Comparison of ENCODE assay signal across 24 cellular contexts in the genomic region with DNA sequence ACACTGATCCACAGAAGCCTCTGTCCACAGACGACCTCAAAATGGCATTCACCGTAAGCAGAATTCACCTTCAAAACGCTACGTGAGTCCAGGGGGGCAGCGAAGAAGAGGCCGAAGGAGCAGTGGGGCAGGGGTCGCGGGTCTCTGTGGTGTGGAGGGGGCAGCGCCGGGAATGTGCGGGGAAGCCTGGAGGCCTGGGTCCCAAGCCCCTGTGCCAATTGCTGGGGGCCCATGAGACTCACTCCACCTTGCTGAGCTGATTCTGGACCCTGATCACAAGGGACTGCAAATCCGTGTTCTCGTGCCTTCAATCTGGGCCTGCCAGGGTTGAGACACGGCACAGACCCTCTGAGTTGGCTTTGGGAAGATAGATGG. TPM values are rescaled to one million over a fixed set of nuclear protein-coding genes. Genes with fewer than 3 reads are reported as not detected.
DNase-seq lines count a peak whose midpoint lies in the region; TF ChIP-seq lines count a peak whose summit lies in the region.
"Had no signal": no experiment of that assay in that cellular context is flagged by ENCODE, and none has a peak within 500 bp of the region (broad histone marks: within the 10 kb centered on the region; RNA-seq: fewer than 3 reads in every experiment).

No MANE protein-coding gene starts in this region.

- H4K91ac ChIP-seq in neuronal stem cell (ENCODE audit: low read depth, low read length, poor library complexity): no peak overlapping the region

- no CpG with 5 or more reads among the region's 14 CpGs for WGBS in neuronal stem cell (ENCODE audit: extremely low coverage in 2 of 2, insufficient read length in 2 of 2, insufficient replicate concordance in 1 of 2), 2 donors

- peak overlapping the region in 5 of 11 experiments; percentile 28 to 60 (median 44); a peak in 8 of 22 replicates for H3K9ac ChIP-seq in BLaER1 treated with 17β-estradiol and CSF1 and Interleukin-3, amounts not matched to agents 10 nM and 100 nM
- H3K9ac ChIP-seq in neuronal stem cell (ENCODE audit: low read depth, low read length, poor library complexity): no peak overlapping the region
- H3K9ac ChIP-seq: SK-N-SH had no signal

- peaks cover 17 to 74% (median 60%) of the 10 kb centered on the region in 10 experiments for H3K4me1 ChIP-seq in BLaER1 treated with 17β-estradiol and CSF1 and Interleukin-3, amounts not matched to agents 10 nM and 100 nM
- H3K4me1 ChIP-seq in OCI-LY7 (ENCODE audit: insufficient read depth, low read length, poor library complexity, severe bottlenecking) (peaks cover 70% of the 10 kb centered on the region), neuronal stem cell (ENCODE audit: control insufficient read depth in 2 of 2, insufficient read depth in 1 of 2, low read depth in 1 of 2, low read length in 2 of 2) (peaks cover 6 to 17% of the 10 kb centered on the region in 2 donors)
- H3K4me1 ChIP-seq: sigmoid colon, tibial artery had no signal

- no peak overlapping the region for H2BK120ac ChIP-seq in neuronal stem cell (ENCODE audit: low read depth, low read length)

- no peak overlapping the region for H3K4me3 Mint-ChIP-seq in activated naive CD8-positive, alpha-beta T cell treated with anti-CD3 and anti-CD28 coated beads for 36 hours
- H3K4me3 Mint-ChIP-seq: central memory CD8-positive, alpha-beta T cell; neural crest cell; stimulated activated naive CD8-positive, alpha-beta T cell treated with anti-CD3 and anti-CD28 coated beads, Interleukin-15, amount 100 ng/mL, for 72 hours; T-helper 1 cell treated with Interleukin-12 subunit alpha and Interleukin-12 subunit beta and Interleukin-4 antibody, amounts not matched to agents 30 μg/mL and 1 μg/mL, for 36 hours had no signal

- H3K18ac ChIP-seq in neuronal stem cell (ENCODE audit: low read length): peak overlapping the region; percentile 29

- peak overlapping the region; percentile 48; the same call in 1 of the 2 replicates for H2AFZ ChIP-seq in OCI-LY7 (ENCODE audit: low read length)
- no peak overlapping the region for H2AFZ ChIP-seq in neuronal stem cell (ENCODE audit: low read length)

- DNase-seq in OCI-LY7 (ENCODE audit: low spot score) (no peak), epithelial cell of prostate (ENCODE audit: low read depth, low spot score) (no peak), neuronal stem cell (ENCODE audit: low spot score) (no peak), iPS-NIHi11 (ENCODE audit: low spot score) (no peak), WERI-Rb-1 (no peak)
- DNase-seq in activated CD4-positive, alpha-beta T cell treated with anti-CD3 and anti-CD28 coated beads for 1 hour: no peak
- no peak for DNase-seq in activated naive CD8-positive, alpha-beta T cell treated with anti-CD3 and anti-CD28 coated beads for 36 hours
- DNase-seq: activated CD4-positive, alpha-beta T cell treated with anti-CD3 and anti-CD28 coated beads for 4 hours; activated effector memory CD4-positive, alpha-beta T cell treated with Interleukin-2 at 50 U/mL for 16 hours; activated T-cell treated with anti-CD3 and anti-CD28 coated beads for 4 hours; AML-193; glutamatergic neuron; lower lobe of right lung; sigmoid colon; SK-N-SH; stimulated activated naive CD8-positive, alpha-beta T cell treated with anti-CD3 and anti-CD28 coated beads, Interleukin-15, amount 100 ng/mL, for 72 hours; tibial artery had no signal

- H3K79me2 ChIP-seq in OCI-LY7 (ENCODE audit: insufficient read depth, low read depth, low read length): no peaks in the 10 kb centered on the region

- H2BK5ac ChIP-seq in neuronal stem cell (ENCODE audit: low read length): no peak overlapping the region

- peak overlapping the region in 2 of 10 experiments; percentile 19 to 23; a peak in 3 of 20 replicates for H3K4me3 ChIP-seq in BLaER1 treated with 17β-estradiol and CSF1 and Interleukin-3, amounts not matched to agents 10 nM and 100 nM
- H3K4me3 ChIP-seq in OCI-LY7 (ENCODE audit: low read depth, low read length, poor library complexity, severe bottlenecking) (peak overlapping the region; percentile 61), neuronal stem cell (ENCODE audit: low read length in 2 of 2) (no peak overlapping the region), WERI-Rb-1 (ENCODE audit: low read depth, low read length) (no peak overlapping the region)
- H3K4me3 ChIP-seq: A549, lower lobe of right lung, mucosa of descending colon, sigmoid colon, tibial artery had no signal

- H2BK12ac ChIP-seq in neuronal stem cell (ENCODE audit: low read length): no peak overlapping the region

- CTCF ChIA-PET in OCI-LY7 (lab: Charles Lee; ENCODE audit: unreplicated experiment): interaction anchor here (0.6 to 1.2 kb wide), 2 partner anchors 22 to 642 kb away, joined by 3 to 4 read pairs; no protein-coding TSS in a partner anchor

- peak overlapping the region in 5 of 11 experiments; percentile 18 to 59 (median 28); a peak in 7 of 22 replicates for H3K27ac ChIP-seq in BLaER1 treated with 17β-estradiol and CSF1 and Interleukin-3, amounts not matched to agents 10 nM and 100 nM
- peak overlapping the region; percentile 79 for H3K27ac ChIP-seq in OCI-LY7 (ENCODE audit: low read depth, low read length, poor library complexity, severe bottlenecking)
- peak overlapping the region; percentile 39 for H3K27ac ChIP-seq in epithelial cell of prostate
- no peak overlapping the region for H3K27ac ChIP-seq in neuronal stem cell (replicated peaks; ENCODE audit: low read length)
- H3K27ac ChIP-seq in WERI-Rb-1: no peak overlapping the region
- H3K27ac ChIP-seq: lower lobe of right lung, sigmoid colon, tibial artery had no signal

- POLR2A ChIA-PET in OCI-LY7 (lab: Charles Lee): no interaction called here

- TF ChIP-seq CTCF in OCI-LY7 (conservative IDR thresholded peaks at IDR 0.05; ENCODE audit: low read length) (no peak), WERI-Rb-1 (IDR thresholded peaks at IDR 0.05; ENCODE audit: low read depth, low read length) (no peak)

- H3K4me2 ChIP-seq in BLaER1 treated with 17β-estradiol and CSF1 and Interleukin-3, amounts not matched to agents 10 nM and 100 nM: peak overlapping the region; percentile 8 to 97 (median 86)
- H3K4me2 ChIP-seq in OCI-LY7 (ENCODE audit: low read length) (peak overlapping the region; percentile 89), neuronal stem cell (ENCODE audit: insufficient read depth, low read length, poor library complexity, severe bottlenecking) (no peak overlapping the region)
- H3K4me2 ChIP-seq: SK-N-SH had no signal

- no peak overlapping the region for H4K8ac ChIP-seq in neuronal stem cell (ENCODE audit: low read depth, low read length)

- H3K9me2 ChIP-seq in OCI-LY7 (ENCODE audit: insufficient read depth, low read length): no peaks in the 10 kb centered on the region
- H3K9me2 ChIP-seq: SK-N-SH had no signal

- H3K27me3 ChIP-seq in BLaER1 treated with 17β-estradiol and CSF1 and Interleukin-3, amounts not matched to agents 10 nM and 100 nM: no peaks in the 10 kb centered on the region
- H3K27me3 ChIP-seq in neuronal stem cell (ENCODE audit: control insufficient read depth in 3 of 3, insufficient read depth in 3 of 3, low read depth in 1 of 3, low read length in 3 of 3) (peaks cover 0 to 11% (median 0%) of the 10 kb centered on the region in 3 experiments), WERI-Rb-1 (ENCODE audit: insufficient read depth, low read depth, severe bottlenecking) (no peaks in the 10 kb centered on the region)

- H4K20me1 ChIP-seq in BLaER1 treated with 17β-estradiol and CSF1 and Interleukin-3, amounts not matched to agents 10 nM and 100 nM: no peaks in the 10 kb centered on the region
- H4K20me1 ChIP-seq in OCI-LY7 (ENCODE audit: insufficient read depth, low read length): no peaks in the 10 kb centered on the region

- intact Hi-C loops in OCI-LY7 (cut with micrococcal nuclease; ENCODE audit: unreplicated experiment): loop anchor here (1.0 to 10.0 kb wide), 3 partner anchors 21 to 237 kb away; a partner anchor contains a TSS

- no peaks in the 10 kb centered on the region for H3K79me1 ChIP-seq in neuronal stem cell (ENCODE audit: low read depth, low read length)

- H2BK15ac ChIP-seq in neuronal stem cell (ENCODE audit: low read length): peak overlapping the region; percentile 54

- no peak overlapping the region for H3K4ac ChIP-seq in neuronal stem cell (ENCODE audit: low read length)

- H3K9me3 Mint-ChIP-seq in activated naive CD8-positive, alpha-beta T cell treated with anti-CD3 and anti-CD28 coated beads for 36 hours: peaks cover 2% of the 10 kb centered on the region
- H3K9me3 Mint-ChIP-seq: central memory CD8-positive, alpha-beta T cell; neural crest cell; stimulated activated naive CD8-positive, alpha-beta T cell treated with anti-CD3 and anti-CD28 coated beads, Interleukin-15, amount 100 ng/mL, for 72 hours; T-helper 1 cell treated with Interleukin-12 subunit alpha and Interleukin-12 subunit beta and Interleukin-4 antibody, amounts not matched to agents 30 μg/mL and 1 μg/mL, for 36 hours had no signal

- no peak overlapping the region for H3K27ac Mint-ChIP-seq in activated naive CD8-positive, alpha-beta T cell treated with anti-CD3 and anti-CD28 coated beads for 36 hours
- H3K27ac Mint-ChIP-seq: stimulated activated naive CD8-positive, alpha-beta T cell treated with anti-CD3 and anti-CD28 coated beads, Interleukin-15, amount 100 ng/mL, for 72 hours; T-helper 1 cell treated with Interleukin-12 subunit alpha and Interleukin-12 subunit beta and Interleukin-4 antibody, amounts not matched to agents 30 μg/mL and 1 μg/mL, for 36 hours had no signal

- no peaks in the 10 kb centered on the region for H3K36me3 Mint-ChIP-seq in activated naive CD8-positive, alpha-beta T cell treated with anti-CD3 and anti-CD28 coated beads for 36 hours

- H2AK5ac ChIP-seq in neuronal stem cell (ENCODE audit: low read depth, low read length): peak overlapping the region; percentile 60

- H3K27me3 Mint-ChIP-seq in activated naive CD8-positive, alpha-beta T cell treated with anti-CD3 and anti-CD28 coated beads for 36 hours: no peaks in the 10 kb centered on the region

- peaks cover 16 to 25% (median 18%) of the 10 kb centered on the region in 11 experiments for H3K9me3 ChIP-seq in BLaER1 treated with 17β-estradiol and CSF1 and Interleukin-3, amounts not matched to agents 10 nM and 100 nM (replicated peaks in 1 of 11)
- H3K9me3 ChIP-seq in OCI-LY7 (ENCODE audit: low read length) (no peaks in the 10 kb centered on the region; the same call in 1 of the 2 replicates), neuronal stem cell (replicated peaks in 1 of 2; ENCODE audit: control insufficient read depth in 2 of 2, insufficient read depth in 1 of 2, low read depth in 1 of 2, low read length in 2 of 2) (peaks cover 0 to 2% of the 10 kb centered on the region in 2 donors), WERI-Rb-1 (ENCODE audit: severe bottlenecking) (no peaks in the 10 kb centered on the region)
- H3K9me3 ChIP-seq: lower lobe of right lung, mucosa of descending colon, sigmoid colon, SK-N-SH, tibial artery had no signal

- no peak overlapping the region for H3K23ac ChIP-seq in neuronal stem cell (ENCODE audit: low read depth, low read length, poor library complexity)

- H3K4me1 Mint-ChIP-seq in activated naive CD8-positive, alpha-beta T cell treated with anti-CD3 and anti-CD28 coated beads for 36 hours: peaks cover 3% of the 10 kb centered on the region
- H3K4me1 Mint-ChIP-seq: central memory CD8-positive, alpha-beta T cell; stimulated activated naive CD8-positive, alpha-beta T cell treated with anti-CD3 and anti-CD28 coated beads, Interleukin-15, amount 100 ng/mL, for 72 hours had no signal

- no peak overlapping the region for H3K14ac ChIP-seq in neuronal stem cell (ENCODE audit: low read length)

- H3K36me3 ChIP-seq in BLaER1 treated with 17β-estradiol and CSF1 and Interleukin-3, amounts not matched to agents 10 nM and 100 nM: peaks cover 0 to 9% (median 0%) of the 10 kb centered on the region in 11 experiments; a peak in 1 of 22 replicates
- H3K36me3 ChIP-seq in OCI-LY7 (ENCODE audit: insufficient read depth, low read length) (peaks cover 15% of the 10 kb centered on the region; the same call in 1 of the 2 replicates), neuronal stem cell (replicated peaks in 1 of 2; ENCODE audit: control insufficient read depth in 2 of 2, insufficient read depth in 2 of 2, low read length in 2 of 2) (no peaks in the 10 kb centered on the region), WERI-Rb-1 (no peaks in the 10 kb centered on the region)
- H3K36me3 ChIP-seq: lower lobe of right lung, sigmoid colon, tibial artery had no signal

- BruUV-seq in OCI-LY7 (replicated peaks; lab: Mats Ljungman, UMichigan): no TSS peak

RNA-seq across cellular contexts. Expression of a gene that starts 43.3 kb away (rescaled TPM):
- 0.16 and 0.21 TPM in 2 replicates for total RNA-seq in OCI-LY7 (2014; rRNA removed; shearing (Covaris generic))
- 0.51 and 0.61 TPM in 2 replicates for total RNA-seq in OCI-LY7 (2022)
- 0.21 TPM for polyA plus RNA-seq in neuronal stem cell (2013, experiment 1 of 2)
- polyA plus RNA-seq in neuronal stem cell (2013, experiment 2 of 2): 0.15 TPM
- total RNA-seq in activated naive CD8-positive, alpha-beta T cell treated with anti-CD3 and anti-CD28 coated beads for 36 hours: under 1 TPM; 0.06 to 0.16 TPM
- total RNA-seq: MCF 10A had no signal

RNA-seq across cellular contexts. Expression of a gene that starts 47.5 kb away (rescaled TPM):
- 14.1 and 22.0 TPM in 2 replicates for total RNA-seq in OCI-LY7 (2014; rRNA removed; shearing (Covaris generic))
- 27.0 and 31.5 TPM in 2 replicates for total RNA-seq in OCI-LY7 (2022)
- polyA plus RNA-seq in neuronal stem cell (2013, experiment 1 of 2): 58.9 TPM
- 65.3 TPM for polyA plus RNA-seq in neuronal stem cell (2013, experiment 2 of 2)
- 10 to 100 TPM; 21.8 to 24.8 TPM for total RNA-seq in activated naive CD8-positive, alpha-beta T cell treated with anti-CD3 and anti-CD28 coated beads for 36 hours

Comparison
In these comparisons a context has a peak if more than half of its experiments do, and no peak if none do; other contexts are left out.
1. H3K27ac ChIP-seq: peak in OCI-LY7 (single experiment) and epithelial cell of prostate (single experiment); none in neuronal stem cell (single experiment) and WERI-Rb-1 (single experiment).